In the genomic region with DNA sequence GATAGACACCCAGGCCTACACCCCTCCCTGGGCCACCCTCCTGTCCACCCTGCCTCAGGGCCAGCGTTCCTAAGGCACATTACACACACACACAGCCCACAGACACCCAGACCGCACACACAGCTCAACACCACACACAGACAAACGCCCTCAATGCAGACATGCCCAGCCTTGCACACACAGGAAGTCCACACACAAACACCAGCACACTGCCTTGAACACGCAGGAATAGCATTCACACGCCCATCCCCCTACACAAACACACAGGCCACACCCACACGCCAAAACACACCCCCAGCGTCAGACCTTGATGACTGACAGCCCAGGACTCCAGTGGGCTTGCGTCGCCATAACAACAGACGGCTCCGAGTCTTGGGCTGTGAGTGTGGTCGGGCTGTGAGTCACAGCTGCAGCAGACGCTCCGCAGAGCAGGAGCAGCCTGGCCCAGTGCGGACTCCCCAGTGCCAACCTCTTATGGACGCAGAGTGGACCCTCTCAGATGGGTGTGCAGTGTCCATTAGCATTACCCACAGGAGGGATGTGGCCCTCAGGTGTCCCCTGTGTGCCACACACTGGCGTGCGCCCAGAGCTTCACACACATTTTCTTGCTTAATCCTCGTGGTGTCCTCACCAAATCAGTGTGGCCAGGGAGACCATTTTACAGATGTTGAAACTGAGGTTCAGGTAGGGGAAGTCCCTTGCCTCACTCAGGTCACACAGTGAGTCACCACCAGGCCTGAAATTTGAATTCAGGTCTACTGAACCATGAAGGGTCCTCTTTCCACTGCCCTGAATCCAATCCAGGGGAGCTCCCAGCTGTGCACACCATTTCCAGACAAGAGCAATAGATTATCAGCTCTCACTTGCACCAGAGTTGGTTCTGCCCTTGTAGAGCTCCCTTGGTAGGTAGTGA, we compare ENCODE assay signal across 1 cellular context.
A peak's percentile ranks its signal among the peaks of the same experiment; 100 is the strongest.
TF ChIP-seq lines count a peak whose summit lies in the region.

No MANE protein-coding gene starts in this region.

TF ChIP-seq in GM12878, 131 proteins besides CTCF, POLR2A, EP300 and RAD21 (continued from another document):
- TF ChIP-seq TCF12 (IDR thresholded peaks at IDR 0.05; ENCODE audit: low read depth, low read length) = 0 out of 2 replicates have a peak, but pooled peaks have one; percentile 43
- peak; percentile 83 for TF ChIP-seq SMARCA5 (IDR thresholded peaks at IDR 0.05)
- TF ChIP-seq RFX5 (IDR thresholded peaks at IDR 0.05; ENCODE audit: low read depth, low read length) = no peak
- no peak for TF ChIP-seq ZNF384 (IDR thresholded peaks at IDR 0.05; ENCODE audit: borderline replicate concordance, low read depth, low read length)
- peak; percentile 45; the same call in 1 of the 2 replicates for TF ChIP-seq JUNB (IDR thresholded peaks at IDR 0.05)
- TF ChIP-seq, protein P1, sequence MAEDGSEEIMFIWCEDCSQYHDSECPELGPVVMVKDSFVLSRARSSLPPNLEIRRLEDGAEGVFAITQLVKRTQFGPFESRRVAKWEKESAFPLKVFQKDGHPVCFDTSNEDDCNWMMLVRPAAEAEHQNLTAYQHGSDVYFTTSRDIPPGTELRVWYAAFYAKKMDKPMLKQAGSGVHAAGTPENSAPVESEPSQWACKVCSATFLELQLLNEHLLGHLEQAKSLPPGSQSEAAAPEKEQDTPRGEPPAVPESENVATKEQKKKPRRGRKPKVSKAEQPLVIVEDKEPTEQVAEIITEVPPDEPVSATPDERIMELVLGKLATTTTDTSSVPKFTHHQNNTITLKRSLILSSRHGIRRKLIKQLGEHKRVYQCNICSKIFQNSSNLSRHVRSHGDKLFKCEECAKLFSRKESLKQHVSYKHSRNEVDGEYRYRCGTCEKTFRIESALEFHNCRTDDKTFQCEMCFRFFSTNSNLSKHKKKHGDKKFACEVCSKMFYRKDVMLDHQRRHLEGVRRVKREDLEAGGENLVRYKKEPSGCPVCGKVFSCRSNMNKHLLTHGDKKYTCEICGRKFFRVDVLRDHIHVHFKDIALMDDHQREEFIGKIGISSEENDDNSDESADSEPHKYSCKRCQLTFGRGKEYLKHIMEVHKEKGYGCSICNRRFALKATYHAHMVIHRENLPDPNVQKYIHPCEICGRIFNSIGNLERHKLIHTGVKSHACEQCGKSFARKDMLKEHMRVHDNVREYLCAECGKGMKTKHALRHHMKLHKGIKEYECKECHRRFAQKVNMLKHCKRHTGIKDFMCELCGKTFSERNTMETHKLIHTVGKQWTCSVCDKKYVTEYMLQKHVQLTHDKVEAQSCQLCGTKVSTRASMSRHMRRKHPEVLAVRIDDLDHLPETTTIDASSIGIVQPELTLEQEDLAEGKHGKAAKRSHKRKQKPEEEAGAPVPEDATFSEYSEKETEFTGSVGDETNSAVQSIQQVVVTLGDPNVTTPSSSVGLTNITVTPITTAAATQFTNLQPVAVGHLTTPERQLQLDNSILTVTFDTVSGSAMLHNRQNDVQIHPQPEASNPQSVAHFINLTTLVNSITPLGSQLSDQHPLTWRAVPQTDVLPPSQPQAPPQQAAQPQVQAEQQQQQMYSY (CRISPR knock-in tag; IDR thresholded peaks at IDR 0.05) = no peak
- TF ChIP-seq, protein P2, sequence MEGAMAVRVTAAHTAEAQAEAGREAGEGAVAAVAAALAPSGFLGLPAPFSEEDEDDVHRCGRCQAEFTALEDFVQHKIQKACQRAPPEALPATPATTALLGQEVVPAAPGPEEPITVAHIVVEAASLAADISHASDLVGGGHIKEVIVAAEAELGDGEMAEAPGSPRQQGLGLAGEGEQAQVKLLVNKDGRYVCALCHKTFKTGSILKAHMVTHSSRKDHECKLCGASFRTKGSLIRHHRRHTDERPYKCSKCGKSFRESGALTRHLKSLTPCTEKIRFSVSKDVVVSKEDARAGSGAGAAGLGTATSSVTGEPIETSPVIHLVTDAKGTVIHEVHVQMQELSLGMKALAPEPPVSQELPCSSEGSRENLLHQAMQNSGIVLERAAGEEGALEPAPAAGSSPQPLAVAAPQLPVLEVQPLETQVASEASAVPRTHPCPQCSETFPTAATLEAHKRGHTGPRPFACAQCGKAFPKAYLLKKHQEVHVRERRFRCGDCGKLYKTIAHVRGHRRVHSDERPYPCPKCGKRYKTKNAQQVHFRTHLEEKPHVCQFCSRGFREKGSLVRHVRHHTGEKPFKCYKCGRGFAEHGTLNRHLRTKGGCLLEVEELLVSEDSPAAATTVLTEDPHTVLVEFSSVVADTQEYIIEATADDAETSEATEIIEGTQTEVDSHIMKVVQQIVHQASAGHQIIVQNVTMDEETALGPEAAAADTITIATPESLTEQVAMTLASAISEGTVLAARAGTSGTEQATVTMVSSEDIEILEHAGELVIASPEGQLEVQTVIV (IDR thresholded peaks at IDR 0.05; ENCODE audit: borderline replicate concordance, partially characterized antibody) = no peak
- no peak for TF ChIP-seq TAF1 (IDR thresholded peaks at IDR 0.05; ENCODE audit: borderline replicate concordance, low read depth, low read length)
- no peak for TF ChIP-seq SMC3 (IDR thresholded peaks at IDR 0.05; ENCODE audit: borderline replicate concordance, low read length)
- no peak for TF ChIP-seq POU2F2 (IDR thresholded peaks at IDR 0.05; ENCODE audit: borderline replicate concordance, low read depth, low read length)
- no peak for TF ChIP-seq SMAD5 (IDR thresholded peaks at IDR 0.05; ENCODE audit: low read depth)
- TF ChIP-seq ASH2L (IDR thresholded peaks at IDR 0.05; ENCODE audit: borderline replicate concordance, low read depth) = 0 out of 2 replicates have a peak, but pooled peaks have one; percentile 63
- TF ChIP-seq BHLHE40 (IDR thresholded peaks at IDR 0.05; ENCODE audit: borderline replicate concordance in 1 of 2, low read depth in 2 of 2, low read length in 1 of 2) = no peak; a peak in 1 of 4 replicates
- TF ChIP-seq RB1 (IDR thresholded peaks at IDR 0.05; ENCODE audit: borderline replicate concordance) = no peak
- TF ChIP-seq STAT3 (IDR thresholded peaks at IDR 0.05; ENCODE audit: low read depth, low read length) = no peak
- no peak for TF ChIP-seq CBX3 (IDR thresholded peaks at IDR 0.05; ENCODE audit: borderline replicate concordance, low read depth)
- no peak for TF ChIP-seq RCOR1 (conservative IDR thresholded peaks at IDR 0.05; ENCODE audit: low read depth, low read length)
- peak; percentile 46; the same call in 1 of the 2 replicates for TF ChIP-seq PAX5 (IDR thresholded peaks at IDR 0.05; ENCODE audit: borderline replicate concordance, low read depth, low read length)
- TF ChIP-seq RUNX3 (IDR thresholded peaks at IDR 0.05; ENCODE audit: low read length) = peak; percentile 19
- TF ChIP-seq, protein P3, sequence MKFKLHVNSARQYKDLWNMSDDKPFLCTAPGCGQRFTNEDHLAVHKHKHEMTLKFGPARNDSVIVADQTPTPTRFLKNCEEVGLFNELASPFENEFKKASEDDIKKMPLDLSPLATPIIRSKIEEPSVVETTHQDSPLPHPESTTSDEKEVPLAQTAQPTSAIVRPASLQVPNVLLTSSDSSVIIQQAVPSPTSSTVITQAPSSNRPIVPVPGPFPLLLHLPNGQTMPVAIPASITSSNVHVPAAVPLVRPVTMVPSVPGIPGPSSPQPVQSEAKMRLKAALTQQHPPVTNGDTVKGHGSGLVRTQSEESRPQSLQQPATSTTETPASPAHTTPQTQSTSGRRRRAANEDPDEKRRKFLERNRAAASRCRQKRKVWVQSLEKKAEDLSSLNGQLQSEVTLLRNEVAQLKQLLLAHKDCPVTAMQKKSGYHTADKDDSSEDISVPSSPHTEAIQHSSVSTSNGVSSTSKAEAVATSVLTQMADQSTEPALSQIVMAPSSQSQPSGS (IDR thresholded peaks at IDR 0.05; ENCODE audit: low read length) = peak; percentile 31; the same call in 1 of the 2 replicates
- no peak for TF ChIP-seq NR2C2 (IDR thresholded peaks at IDR 0.05; ENCODE audit: borderline replicate concordance, control insufficient read depth, insufficient read length, low read depth)
- TF ChIP-seq, protein P4, sequence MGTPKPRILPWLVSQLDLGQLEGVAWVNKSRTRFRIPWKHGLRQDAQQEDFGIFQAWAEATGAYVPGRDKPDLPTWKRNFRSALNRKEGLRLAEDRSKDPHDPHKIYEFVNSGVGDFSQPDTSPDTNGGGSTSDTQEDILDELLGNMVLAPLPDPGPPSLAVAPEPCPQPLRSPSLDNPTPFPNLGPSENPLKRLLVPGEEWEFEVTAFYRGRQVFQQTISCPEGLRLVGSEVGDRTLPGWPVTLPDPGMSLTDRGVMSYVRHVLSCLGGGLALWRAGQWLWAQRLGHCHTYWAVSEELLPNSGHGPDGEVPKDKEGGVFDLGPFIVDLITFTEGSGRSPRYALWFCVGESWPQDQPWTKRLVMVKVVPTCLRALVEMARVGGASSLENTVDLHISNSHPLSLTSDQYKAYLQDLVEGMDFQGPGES (IDR thresholded peaks at IDR 0.05) = no peak
- TF ChIP-seq, protein P5, sequence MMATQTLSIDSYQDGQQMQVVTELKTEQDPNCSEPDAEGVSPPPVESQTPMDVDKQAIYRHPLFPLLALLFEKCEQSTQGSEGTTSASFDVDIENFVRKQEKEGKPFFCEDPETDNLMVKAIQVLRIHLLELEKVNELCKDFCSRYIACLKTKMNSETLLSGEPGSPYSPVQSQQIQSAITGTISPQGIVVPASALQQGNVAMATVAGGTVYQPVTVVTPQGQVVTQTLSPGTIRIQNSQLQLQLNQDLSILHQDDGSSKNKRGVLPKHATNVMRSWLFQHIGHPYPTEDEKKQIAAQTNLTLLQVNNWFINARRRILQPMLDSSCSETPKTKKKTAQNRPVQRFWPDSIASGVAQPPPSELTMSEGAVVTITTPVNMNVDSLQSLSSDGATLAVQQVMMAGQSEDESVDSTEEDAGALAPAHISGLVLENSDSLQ (IDR thresholded peaks at IDR 0.05) = peak; percentile 99
- TF ChIP-seq, protein P6, sequence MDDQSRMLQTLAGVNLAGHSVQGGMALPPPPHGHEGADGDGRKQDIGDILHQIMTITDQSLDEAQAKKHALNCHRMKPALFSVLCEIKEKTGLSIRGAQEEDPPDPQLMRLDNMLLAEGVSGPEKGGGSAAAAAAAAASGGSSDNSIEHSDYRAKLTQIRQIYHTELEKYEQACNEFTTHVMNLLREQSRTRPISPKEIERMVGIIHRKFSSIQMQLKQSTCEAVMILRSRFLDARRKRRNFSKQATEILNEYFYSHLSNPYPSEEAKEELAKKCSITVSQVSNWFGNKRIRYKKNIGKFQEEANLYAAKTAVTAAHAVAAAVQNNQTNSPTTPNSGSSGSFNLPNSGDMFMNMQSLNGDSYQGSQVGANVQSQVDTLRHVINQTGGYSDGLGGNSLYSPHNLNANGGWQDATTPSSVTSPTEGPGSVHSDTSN (IDR thresholded peaks at IDR 0.05; ENCODE audit: insufficient replicate concordance, low read depth, low read length) = peak; percentile 97
- TF ChIP-seq, protein P7, sequence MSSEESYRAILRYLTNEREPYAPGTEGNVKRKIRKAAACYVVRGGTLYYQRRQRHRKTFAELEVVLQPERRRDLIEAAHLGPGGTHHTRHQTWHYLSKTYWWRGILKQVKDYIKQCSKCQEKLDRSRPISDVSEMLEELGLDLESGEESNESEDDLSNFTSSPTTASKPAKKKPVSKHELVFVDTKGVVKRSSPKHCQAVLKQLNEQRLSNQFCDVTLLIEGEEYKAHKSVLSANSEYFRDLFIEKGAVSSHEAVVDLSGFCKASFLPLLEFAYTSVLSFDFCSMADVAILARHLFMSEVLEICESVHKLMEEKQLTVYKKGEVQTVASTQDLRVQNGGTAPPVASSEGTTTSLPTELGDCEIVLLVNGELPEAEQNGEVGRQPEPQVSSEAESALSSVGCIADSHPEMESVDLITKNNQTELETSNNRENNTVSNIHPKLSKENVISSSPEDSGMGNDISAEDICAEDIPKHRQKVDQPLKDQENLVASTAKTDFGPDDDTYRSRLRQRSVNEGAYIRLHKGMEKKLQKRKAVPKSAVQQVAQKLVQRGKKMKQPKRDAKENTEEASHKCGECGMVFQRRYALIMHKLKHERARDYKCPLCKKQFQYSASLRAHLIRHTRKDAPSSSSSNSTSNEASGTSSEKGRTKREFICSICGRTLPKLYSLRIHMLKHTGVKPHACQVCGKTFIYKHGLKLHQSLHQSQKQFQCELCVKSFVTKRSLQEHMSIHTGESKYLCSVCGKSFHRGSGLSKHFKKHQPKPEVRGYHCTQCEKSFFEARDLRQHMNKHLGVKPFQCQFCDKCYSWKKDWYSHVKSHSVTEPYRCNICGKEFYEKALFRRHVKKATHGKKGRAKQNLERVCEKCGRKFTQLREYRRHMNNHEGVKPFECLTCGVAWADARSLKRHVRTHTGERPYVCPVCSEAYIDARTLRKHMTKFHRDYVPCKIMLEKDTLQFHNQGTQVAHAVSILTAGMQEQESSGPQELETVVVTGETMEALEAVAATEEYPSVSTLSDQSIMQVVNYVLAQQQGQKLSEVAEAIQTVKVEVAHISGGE (CRISPR knock-in tag; IDR thresholded peaks at IDR 0.05) = 0 out of 2 replicates have a peak, but pooled peaks have one; percentile 12
- no peak for TF ChIP-seq WRNIP1 (IDR thresholded peaks at IDR 0.05; ENCODE audit: borderline replicate concordance, low read depth, low read length)
- TF ChIP-seq MXI1 (IDR thresholded peaks at IDR 0.05; ENCODE audit: low read depth, low read length) = peak; percentile 85
- peak; percentile 75 for TF ChIP-seq NBN (IDR thresholded peaks at IDR 0.05)
- TF ChIP-seq SIX5 (IDR thresholded peaks at IDR 0.05; ENCODE audit: low read depth, low read length, severe bottlenecking) = no peak
- TF ChIP-seq CHD2 (IDR thresholded peaks at IDR 0.05; ENCODE audit: borderline replicate concordance, low read depth, low read length) = peak; percentile 84
- TF ChIP-seq POLR2AphosphoS5 (IDR thresholded peaks at IDR 0.05; ENCODE audit: low read length) = no peak
- TF ChIP-seq ZBED1 (IDR thresholded peaks at IDR 0.05; ENCODE audit: borderline replicate concordance) = no peak
- no peak for TF ChIP-seq POLR2AphosphoS2 (IDR thresholded peaks at IDR 0.05; ENCODE audit: low read depth, low read length)
- TF ChIP-seq SIN3A (IDR thresholded peaks at IDR 0.05; ENCODE audit: low read depth, low read length) = peak; percentile 7; the same call in 1 of the 2 replicates
- TF ChIP-seq RELA (IDR thresholded peaks at IDR 0.05; ENCODE audit: borderline replicate concordance, partially characterized antibody) = peak; percentile 6
- no peak for TF ChIP-seq RAD51 (IDR thresholded peaks at IDR 0.05)
- 0 out of 4 replicates have a peak, but pooled peaks of 1 of the 2 experiments have one; percentile 32 for TF ChIP-seq SRF (IDR thresholded peaks at IDR 0.05; ENCODE audit: low read depth in 2 of 2, low read length in 2 of 2)
- TF ChIP-seq MYB (IDR thresholded peaks at IDR 0.05; ENCODE audit: borderline replicate concordance, low read depth, low read length) = no peak
TF ChIP-seq in GM12878: peak in this region for 36.
